9 cellular contexts compared by ENCODE assay signal in the genomic region with DNA sequence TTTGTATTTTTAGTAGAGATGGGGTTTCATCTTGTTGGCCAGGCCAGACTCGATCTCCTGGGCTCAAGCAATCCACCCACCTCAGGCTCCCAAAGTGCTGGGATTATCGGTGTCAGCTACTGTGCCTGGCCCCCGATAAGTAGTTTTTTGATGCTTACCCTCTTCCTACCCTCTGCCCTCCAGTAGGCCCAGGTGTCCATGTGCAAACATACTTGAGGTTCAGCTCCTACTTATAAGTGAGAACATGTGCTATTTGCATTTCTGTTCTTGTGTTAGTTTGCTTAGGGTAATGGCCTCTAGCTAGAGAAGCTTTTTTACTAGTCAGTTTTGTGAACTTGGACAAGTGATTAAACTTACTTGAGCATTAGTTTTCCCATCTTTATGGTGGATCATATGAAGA.
"Had no signal": no experiment of that assay in that cellular context is flagged by ENCODE, and none has a peak within 500 bp of the region (broad histone marks: within the 10 kb centered on the region; RNA-seq: fewer than 3 reads in every experiment).

No MANE protein-coding gene starts in this region.

- H3K9ac ChIP-seq: GM23248 had no signal

- H2AFZ ChIP-seq: GM23248, GM23338 had no signal

- H3K36me3 ChIP-seq: HAP-1 had no signal

- H3K4me3 ChIP-seq: GM23248, GM23338, HAP-1 had no signal

- ATAC-seq: GM23338, HCT116 had no signal

- DNase-seq: GM23248, GOT3, H7, H9, HCEC 1CT, HFFc6 had no signal

- H3K4me2 ChIP-seq: GM23338 had no signal

- H3K9me3 ChIP-seq: HAP-1 had no signal

- H3K4me1 ChIP-seq: HAP-1 had no signal

- H3K27ac ChIP-seq: GM23248 had no signal
